ENCODE assay signal across 1 cellular context in the genomic region with DNA sequence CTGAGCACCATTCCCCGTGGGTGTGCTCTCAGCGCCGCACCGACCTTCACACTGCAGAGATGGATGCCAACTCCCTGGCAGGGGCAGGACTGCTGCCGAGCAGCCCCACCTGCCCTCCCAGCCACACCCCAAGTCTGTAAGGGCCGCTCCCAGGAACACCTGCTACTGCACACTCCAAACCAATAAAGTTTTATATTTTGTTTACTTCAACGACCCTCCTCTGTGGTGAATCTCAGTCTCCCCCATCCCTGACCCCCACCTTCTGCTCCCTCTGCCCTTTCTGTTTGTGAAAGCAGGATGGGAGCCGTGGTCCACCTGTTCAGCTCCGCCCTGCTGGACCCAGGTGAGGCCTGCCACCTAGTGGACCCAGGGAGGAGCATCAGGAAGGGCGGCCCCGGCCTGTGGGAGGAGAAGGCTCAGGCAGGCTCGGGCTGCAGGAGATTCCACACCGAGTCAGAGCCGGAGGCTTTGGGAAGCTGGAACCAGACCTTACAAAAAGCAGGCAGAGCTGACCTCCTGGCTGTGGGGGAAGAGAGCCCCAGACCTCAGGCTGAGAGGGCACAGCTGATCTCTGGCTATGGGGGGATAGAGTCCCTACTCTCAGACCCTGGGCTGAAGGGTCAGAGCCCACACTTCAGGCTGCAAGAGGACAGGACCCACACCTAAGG.
TF ChIP-seq lines count a peak whose summit lies in the region.

No MANE protein-coding gene starts in this region.

TF ChIP-seq in HepG2, 621 proteins besides CTCF, POLR2A, EP300 and RAD21 (continued from another document and continues in another):
- TF ChIP-seq ZBTB40 (IDR thresholded peaks at IDR 0.05) (no peak), ZBTB40 (CRISPR knock-in tag; IDR thresholded peaks at IDR 0.05) (peak; percentile 50; the same call in 1 of the 2 replicates), ERF (CRISPR knock-in tag; IDR thresholded peaks at IDR 0.05) (peak; percentile 62; the same call in 1 of the 2 replicates), ZNF784 (CRISPR knock-in tag; IDR thresholded peaks at IDR 0.05; ENCODE audit: borderline replicate concordance) (no peak), ZNF510 (CRISPR knock-in tag; IDR thresholded peaks at IDR 0.05; ENCODE audit: low read depth) (no peak), SP5 (CRISPR knock-in tag; IDR thresholded peaks at IDR 0.05; ENCODE audit: borderline replicate concordance, low read depth) (peak; percentile 85), ZBTB7A (CRISPR knock-in tag; IDR thresholded peaks at IDR 0.05) (peak; percentile 50; the same call in 1 of the 2 replicates), ZBTB26 (CRISPR knock-in tag; IDR thresholded peaks at IDR 0.05; ENCODE audit: borderline replicate concordance) (0 out of 2 replicates have a peak, but pooled peaks have one; percentile 21), TARDBP (CRISPR knock-in tag; IDR thresholded peaks at IDR 0.05) (0 out of 2 replicates have a peak, but pooled peaks have one; percentile 39), ZNF761 (CRISPR knock-in tag; conservative IDR thresholded peaks at IDR 0.05) (no peak), PRMT3 (CRISPR knock-in tag; IDR thresholded peaks at IDR 0.05; ENCODE audit: borderline replicate concordance, low read depth) (no peak), NR2F2 (IDR thresholded peaks at IDR 0.05; ENCODE audit: borderline replicate concordance, low read depth) (no peak), ZSCAN9 (CRISPR knock-in tag; IDR thresholded peaks at IDR 0.05; ENCODE audit: borderline replicate concordance) (peak; percentile 35; the same call in 1 of the 2 replicates), ARNT2 (CRISPR knock-in tag; IDR thresholded peaks at IDR 0.05; ENCODE audit: low read depth) (peak; percentile 35; the same call in 1 of the 2 replicates), ZNF747 (CRISPR knock-in tag; IDR thresholded peaks at IDR 0.05; ENCODE audit: borderline replicate concordance) (peak; percentile 38; the same call in 1 of the 2 replicates), KLF6 (CRISPR knock-in tag; IDR thresholded peaks at IDR 0.05) (0 out of 2 replicates have a peak, but pooled peaks have one; percentile 55), POLR2AphosphoS5 (IDR thresholded peaks at IDR 0.05; ENCODE audit: low read depth, low read length) (no peak), ARID2 (CRISPR knock-in tag; IDR thresholded peaks at IDR 0.05; ENCODE audit: borderline replicate concordance) (no peak), ZNF253 (CRISPR knock-in tag; IDR thresholded peaks at IDR 0.05; ENCODE audit: borderline replicate concordance) (no peak), FOXO1 (CRISPR knock-in tag; IDR thresholded peaks at IDR 0.05) (peak; percentile 63; the same call in 1 of the 2 replicates), KMT2A (CRISPR knock-in tag; IDR thresholded peaks at IDR 0.05) (peak; percentile 57; the same call in 1 of the 2 replicates), PCBP2 (optimal IDR thresholded peaks at IDR 0.05; ENCODE audit: low read depth, low read length, poor library complexity, severe bottlenecking) (no peak), ARNT (IDR thresholded peaks at IDR 0.05) (no peak), CBX5 (CRISPR knock-in tag; IDR thresholded peaks at IDR 0.05; ENCODE audit: borderline replicate concordance) (0 out of 2 replicates have a peak, but pooled peaks have one; percentile 46), CHD4 (IDR thresholded peaks at IDR 0.05; ENCODE audit: borderline replicate concordance, low read length) (0 out of 2 replicates have a peak, but pooled peaks have one; percentile 22), ZNF230 (CRISPR knock-in tag; IDR thresholded peaks at IDR 0.05) (no peak), MAZ (IDR thresholded peaks at IDR 0.05; ENCODE audit: borderline replicate concordance, low read depth, low read length) (no peak), MAZ (CRISPR knock-in tag; IDR thresholded peaks at IDR 0.05; ENCODE audit: low read depth) (peak; percentile 56; the same call in 1 of the 2 replicates), ZBTB25 (CRISPR knock-in tag; IDR thresholded peaks at IDR 0.05) (0 out of 2 replicates have a peak, but pooled peaks have one; percentile 24), CEBPG (CRISPR knock-in tag; IDR thresholded peaks at IDR 0.05) (0 out of 2 replicates have a peak, but pooled peaks have one; percentile 26), ZNF205 (CRISPR knock-in tag; IDR thresholded peaks at IDR 0.05) (peak; percentile 51; the same call in 1 of the 2 replicates), DMAP1 (CRISPR knock-in tag; IDR thresholded peaks at IDR 0.05) (peak; percentile 51; the same call in 1 of the 2 replicates), TCF7L2 (IDR thresholded peaks at IDR 0.05; ENCODE audit: low read depth, low read length) (no peak)
- TF ChIP-seq, protein P1, sequence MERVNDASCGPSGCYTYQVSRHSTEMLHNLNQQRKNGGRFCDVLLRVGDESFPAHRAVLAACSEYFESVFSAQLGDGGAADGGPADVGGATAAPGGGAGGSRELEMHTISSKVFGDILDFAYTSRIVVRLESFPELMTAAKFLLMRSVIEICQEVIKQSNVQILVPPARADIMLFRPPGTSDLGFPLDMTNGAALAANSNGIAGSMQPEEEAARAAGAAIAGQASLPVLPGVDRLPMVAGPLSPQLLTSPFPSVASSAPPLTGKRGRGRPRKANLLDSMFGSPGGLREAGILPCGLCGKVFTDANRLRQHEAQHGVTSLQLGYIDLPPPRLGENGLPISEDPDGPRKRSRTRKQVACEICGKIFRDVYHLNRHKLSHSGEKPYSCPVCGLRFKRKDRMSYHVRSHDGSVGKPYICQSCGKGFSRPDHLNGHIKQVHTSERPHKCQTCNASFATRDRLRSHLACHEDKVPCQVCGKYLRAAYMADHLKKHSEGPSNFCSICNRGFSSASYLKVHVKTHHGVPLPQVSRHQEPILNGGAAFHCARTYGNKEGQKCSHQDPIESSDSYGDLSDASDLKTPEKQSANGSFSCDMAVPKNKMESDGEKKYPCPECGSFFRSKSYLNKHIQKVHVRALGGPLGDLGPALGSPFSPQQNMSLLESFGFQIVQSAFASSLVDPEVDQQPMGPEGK (CRISPR knock-in tag; IDR thresholded peaks at IDR 0.05) = peak; percentile 58; the same call in 1 of the 2 replicates
- TF ChIP-seq, protein P2, sequence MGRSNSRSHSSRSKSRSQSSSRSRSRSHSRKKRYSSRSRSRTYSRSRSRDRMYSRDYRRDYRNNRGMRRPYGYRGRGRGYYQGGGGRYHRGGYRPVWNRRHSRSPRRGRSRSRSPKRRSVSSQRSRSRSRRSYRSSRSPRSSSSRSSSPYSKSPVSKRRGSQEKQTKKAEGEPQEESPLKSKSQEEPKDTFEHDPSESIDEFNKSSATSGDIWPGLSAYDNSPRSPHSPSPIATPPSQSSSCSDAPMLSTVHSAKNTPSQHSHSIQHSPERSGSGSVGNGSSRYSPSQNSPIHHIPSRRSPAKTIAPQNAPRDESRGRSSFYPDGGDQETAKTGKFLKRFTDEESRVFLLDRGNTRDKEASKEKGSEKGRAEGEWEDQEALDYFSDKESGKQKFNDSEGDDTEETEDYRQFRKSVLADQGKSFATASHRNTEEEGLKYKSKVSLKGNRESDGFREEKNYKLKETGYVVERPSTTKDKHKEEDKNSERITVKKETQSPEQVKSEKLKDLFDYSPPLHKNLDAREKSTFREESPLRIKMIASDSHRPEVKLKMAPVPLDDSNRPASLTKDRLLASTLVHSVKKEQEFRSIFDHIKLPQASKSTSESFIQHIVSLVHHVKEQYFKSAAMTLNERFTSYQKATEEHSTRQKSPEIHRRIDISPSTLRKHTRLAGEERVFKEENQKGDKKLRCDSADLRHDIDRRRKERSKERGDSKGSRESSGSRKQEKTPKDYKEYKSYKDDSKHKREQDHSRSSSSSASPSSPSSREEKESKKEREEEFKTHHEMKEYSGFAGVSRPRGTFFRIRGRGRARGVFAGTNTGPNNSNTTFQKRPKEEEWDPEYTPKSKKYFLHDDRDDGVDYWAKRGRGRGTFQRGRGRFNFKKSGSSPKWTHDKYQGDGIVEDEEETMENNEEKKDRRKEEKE (IDR thresholded peaks at IDR 0.05) = no peak
- TF ChIP-seq, protein P3, sequence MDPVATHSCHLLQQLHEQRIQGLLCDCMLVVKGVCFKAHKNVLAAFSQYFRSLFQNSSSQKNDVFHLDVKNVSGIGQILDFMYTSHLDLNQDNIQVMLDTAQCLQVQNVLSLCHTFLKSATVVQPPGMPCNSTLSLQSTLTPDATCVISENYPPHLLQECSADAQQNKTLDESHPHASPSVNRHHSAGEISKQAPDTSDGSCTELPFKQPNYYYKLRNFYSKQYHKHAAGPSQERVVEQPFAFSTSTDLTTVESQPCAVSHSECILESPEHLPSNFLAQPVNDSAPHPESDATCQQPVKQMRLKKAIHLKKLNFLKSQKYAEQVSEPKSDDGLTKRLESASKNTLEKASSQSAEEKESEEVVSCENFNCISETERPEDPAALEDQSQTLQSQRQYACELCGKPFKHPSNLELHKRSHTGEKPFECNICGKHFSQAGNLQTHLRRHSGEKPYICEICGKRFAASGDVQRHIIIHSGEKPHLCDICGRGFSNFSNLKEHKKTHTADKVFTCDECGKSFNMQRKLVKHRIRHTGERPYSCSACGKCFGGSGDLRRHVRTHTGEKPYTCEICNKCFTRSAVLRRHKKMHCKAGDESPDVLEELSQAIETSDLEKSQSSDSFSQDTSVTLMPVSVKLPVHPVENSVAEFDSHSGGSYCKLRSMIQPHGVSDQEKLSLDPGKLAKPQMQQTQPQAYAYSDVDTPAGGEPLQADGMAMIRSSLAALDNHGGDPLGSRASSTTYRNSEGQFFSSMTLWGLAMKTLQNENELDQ (CRISPR knock-in tag; IDR thresholded peaks at IDR 0.05; ENCODE audit: borderline replicate concordance) = 0 out of 2 replicates have a peak, but pooled peaks have one; percentile 61
